Comparison of ENCODE assay signal across 8 cellular contexts in genomic region chr11:65574963-65575567, GRCh38. TPM values are rescaled to one million over a fixed set of nuclear protein-coding genes. Genes with fewer than 3 reads are reported as not detected.
DNase-seq lines count a peak whose midpoint lies in the region; ATAC-seq, FAIRE-seq and TF ChIP-seq lines count a peak whose summit lies in the region.

No MANE protein-coding gene starts in this region.

- H4K20me1 ChIP-seq in BLaER1: peaks cover 69% of the 10 kb centered on the region
- H4K20me1 ChIP-seq in keratinocyte (ENCODE audit: control insufficient read depth, extremely low read depth, insufficient read depth, low read length): peaks cover 8% of the 10 kb centered on the region

- H3K9ac ChIP-seq in BLaER1 (peak overlapping the region; percentile 72), keratinocyte (ENCODE audit: control insufficient read depth, extremely low read depth, insufficient read depth, low read length) (peak overlapping the region; percentile 43)

- peaks cover 59% of the 10 kb centered on the region for H3K4me1 ChIP-seq in BLaER1
- H3K4me1 ChIP-seq in keratinocyte (ENCODE audit: control insufficient read depth, extremely low read depth, insufficient read depth, low read length): peaks cover 55% of the 10 kb centered on the region

- H3K9me1 ChIP-seq in keratinocyte (ENCODE audit: control insufficient read depth, extremely low read depth, insufficient read depth, low read length): no peaks in the 10 kb centered on the region

- no peaks in the 10 kb centered on the region for H3K9me3 Mint-ChIP-seq in activated naive CD8-positive, alpha-beta T cell treated with anti-CD3 and anti-CD28 coated beads, Interleukin-2, amount 50 U/mL, for 24 hours

- no peaks in the 10 kb centered on the region for H3K27me3 ChIP-seq in BLaER1
- H3K27me3 ChIP-seq in keratinocyte (ENCODE audit: control insufficient read depth, extremely low read depth, insufficient read depth, low read length): no peaks in the 10 kb centered on the region

- peak; percentile 69 for DNase-seq in HuH-7.5 (ENCODE audit: low spot score)
- DNase-seq in activated naive CD8-positive, alpha-beta T cell treated with anti-CD3 and anti-CD28 coated beads, Interleukin-2, amount 50 U/mL, for 24 hours: no peak
- DNase-seq in keratinocyte (ENCODE audit: low read depth, low spot score): no peak
- peak in 1 of 49 donors; percentile 53 for DNase-seq in substantia nigra (lab: John Stamatoyannopoulos, UW)
- DNase-seq in stimulated activated CD8-positive, alpha-beta memory T cell treated with anti-CD3 and anti-CD28 coated beads, Interleukin-4, amount 100 ng/mL, for 48 hours: no peak

- H3K4me2 ChIP-seq in BLaER1: peak overlapping the region; percentile 100
- H3K4me2 ChIP-seq in keratinocyte (ENCODE audit: control insufficient read depth, extremely low read depth, insufficient read depth, low read depth, low read length): peak overlapping the region; percentile 63

- H3K9me3 ChIP-seq in BLaER1 (no peaks in the 10 kb centered on the region), keratinocyte (ENCODE audit: control insufficient read depth, low read depth, low read length) (no peaks in the 10 kb centered on the region)

- H3K27ac Mint-ChIP-seq in activated naive CD8-positive, alpha-beta T cell treated with anti-CD3 and anti-CD28 coated beads, Interleukin-2, amount 50 U/mL, for 24 hours: peak overlapping the region; percentile 91

- H3K4me1 Mint-ChIP-seq in activated naive CD8-positive, alpha-beta T cell treated with anti-CD3 and anti-CD28 coated beads, Interleukin-2, amount 50 U/mL, for 24 hours: peaks cover 57% of the 10 kb centered on the region

- dilution Hi-C loops in keratinocyte (cut with MboI; ENCODE audit: extremely low pct_ligation_motif_present, low sequenced_read_pairs): no loop called here

- H2AFZ ChIP-seq in keratinocyte (ENCODE audit: control insufficient read depth, low read length): no peak overlapping the region

- peaks cover 23% of the 10 kb centered on the region for H3K79me2 ChIP-seq in keratinocyte (ENCODE audit: control insufficient read depth, insufficient read depth, low read length)

- H3K4me3 ChIP-seq in BLaER1 (peak overlapping the region; percentile 90), keratinocyte (ENCODE audit: control insufficient read depth in 2 of 3, extremely low read depth in 1 of 3, insufficient read depth in 2 of 3, low read depth in 1 of 3, low read length in 3 of 3) (peak overlapping the region in 1 of 3 experiments; percentile 61)

- peaks cover 20% of the 10 kb centered on the region for H3K36me3 Mint-ChIP-seq in activated naive CD8-positive, alpha-beta T cell treated with anti-CD3 and anti-CD28 coated beads, Interleukin-2, amount 50 U/mL, for 24 hours (ENCODE audit: low read depth)

- no peaks in the 10 kb centered on the region for H3K27me3 Mint-ChIP-seq in activated naive CD8-positive, alpha-beta T cell treated with anti-CD3 and anti-CD28 coated beads, Interleukin-2, amount 50 U/mL, for 24 hours

- FAIRE-seq in keratinocyte (lab: Jason Lieb, UNC): no peak

- H3K4me3 Mint-ChIP-seq in activated naive CD8-positive, alpha-beta T cell treated with anti-CD3 and anti-CD28 coated beads, Interleukin-2, amount 50 U/mL, for 24 hours: peak overlapping the region; percentile 86

- H3K36me3 ChIP-seq in BLaER1: peaks cover 24% of the 10 kb centered on the region
- peaks cover under 1 to 5% of the 10 kb centered on the region in 2 experiments for H3K36me3 ChIP-seq in keratinocyte (ENCODE audit: control insufficient read depth in 2 of 2, extremely low read depth in 1 of 2, insufficient read depth in 2 of 2, low read length in 2 of 2)

- no peak for ATAC-seq in activated naive CD8-positive, alpha-beta T cell treated with anti-CD3 and anti-CD28 coated beads, Interleukin-2, amount 50 U/mL, for 24 hours
- ATAC-seq in GM19455 (IDR thresholded peaks at IDR 0.05; ENCODE audit: unreplicated experiment) (no peak), GM18873 (IDR thresholded peaks at IDR 0.05; ENCODE audit: low FRiP score, unreplicated experiment) (no peak)

- peak overlapping the region; percentile 79 for H3K27ac ChIP-seq in BLaER1
- H3K27ac ChIP-seq in keratinocyte (ENCODE audit: control insufficient read depth, insufficient read depth, low read length): peak overlapping the region; percentile 47
- peak overlapping the region; percentile 70 for H3K27ac ChIP-seq in substantia nigra (ENCODE audit: low read depth, low read length, poor library complexity, severe bottlenecking)

- TF ChIP-seq CTCF in keratinocyte (optimal IDR thresholded peaks at IDR 0.05 in 1 of 3, IDR thresholded peaks at IDR 0.05 in 1 of 3, conservative IDR thresholded peaks at IDR 0.05 in 1 of 3; ENCODE audit: extremely low read depth in 1 of 3, insufficient read depth in 2 of 3, low read length in 3 of 3): no peak

RNA-seq across cellular contexts. Expression of gene EHBP1L1, which starts 0.8 kb away (rescaled TPM):
- 8.5 to 14.0 TPM (median 10.4 TPM) in 3 replicates for polyA plus RNA-seq in keratinocyte
- 28.9 TPM for polyA plus RNA-seq in keratinocyte (2011; ENCODE audit: low read depth)
- 5.2 and 16.1 TPM in 2 replicates for polyA plus RNA-seq in keratinocyte (2011; cell fraction: cytosol; rRNA removed)
- polyA plus RNA-seq in keratinocyte (2011; cell fraction: nucleus; rRNA removed): 35.7 and 50.9 TPM in 2 replicates
- 12.7 and 19.8 TPM in 2 replicates for polyA plus RNA-seq in keratinocyte (2012; ENCODE audit: low replicate concordance)
- 9.8 to 25.0 TPM (median 16.6 TPM) in 3 replicates for polyA minus RNA-seq in keratinocyte
- 36.8 TPM for polyA minus RNA-seq in keratinocyte (2011; cell fraction: cytosol; rRNA and poly(A)+ RNA removed)
- polyA minus RNA-seq in keratinocyte (2011; cell fraction: nucleus; rRNA and poly(A)+ RNA removed): 21.4 and 21.5 TPM in 2 replicates

RNA-seq across cellular contexts. Expression of gene FAM89B, which starts 2.7 kb away (rescaled TPM):
- 11.5 to 37.6 TPM (median 13.5 TPM) in 3 replicates for polyA plus RNA-seq in keratinocyte
- 1.3 TPM for polyA plus RNA-seq in keratinocyte (2011; ENCODE audit: low read depth)
- polyA plus RNA-seq in keratinocyte (2011; cell fraction: cytosol; rRNA removed): 18.0 and 37.6 TPM in 2 replicates
- polyA plus RNA-seq in keratinocyte (2011; cell fraction: nucleus; rRNA removed): 8.8 and 17.8 TPM in 2 replicates
- 17.0 and 20.6 TPM in 2 replicates for polyA plus RNA-seq in keratinocyte (2012; ENCODE audit: low replicate concordance)
- 8.9 to 33.5 TPM (median 20.7 TPM) in 3 replicates for polyA minus RNA-seq in keratinocyte
- polyA minus RNA-seq in keratinocyte (2011; cell fraction: cytosol; rRNA and poly(A)+ RNA removed): 30.5 TPM
- polyA minus RNA-seq in keratinocyte (2011; cell fraction: nucleus; rRNA and poly(A)+ RNA removed): 2.1 and 9.4 TPM in 2 replicates

RNA-seq across cellular contexts. Expression of gene ZNRD2, which starts 4.8 kb away (rescaled TPM):
- 33.6 to 48.5 TPM (median 47.5 TPM) in 3 replicates for polyA plus RNA-seq in keratinocyte
- polyA plus RNA-seq in keratinocyte (2011; ENCODE audit: low read depth): 9.1 TPM
- 29.1 and 56.1 TPM in 2 replicates for polyA plus RNA-seq in keratinocyte (2011; cell fraction: cytosol; rRNA removed)
- polyA plus RNA-seq in keratinocyte (2011; cell fraction: nucleus; rRNA removed): 34.2 and 37.8 TPM in 2 replicates
- 47.2 and 82.7 TPM in 2 replicates for polyA plus RNA-seq in keratinocyte (2012; ENCODE audit: low replicate concordance)
- 8.8 to 35.2 TPM (median 10.5 TPM) in 3 replicates for polyA minus RNA-seq in keratinocyte
- polyA minus RNA-seq in keratinocyte (2011; cell fraction: cytosol; rRNA and poly(A)+ RNA removed): 33.8 TPM
- 12.9 and 16.0 TPM in 2 replicates for polyA minus RNA-seq in keratinocyte (2011; cell fraction: nucleus; rRNA and poly(A)+ RNA removed)

RNA-seq across cellular contexts. Expression of gene LTBP3, which starts 16.9 kb away (rescaled TPM):
- 9.1 to 23.0 TPM (median 11.0 TPM) in 3 replicates for polyA plus RNA-seq in keratinocyte
- polyA plus RNA-seq in keratinocyte (2011; ENCODE audit: low read depth): 4.4 TPM
- 6.9 and 16.8 TPM in 2 replicates for polyA plus RNA-seq in keratinocyte (2011; cell fraction: cytosol; rRNA removed)
- polyA plus RNA-seq in keratinocyte (2011; cell fraction: nucleus; rRNA removed): 45.1 and 57.9 TPM in 2 replicates
- polyA plus RNA-seq in keratinocyte (2012; ENCODE audit: low replicate concordance): 8.9 and 26.6 TPM in 2 replicates
- 8.8 to 64.5 TPM (median 10.5 TPM) in 3 replicates for polyA minus RNA-seq in keratinocyte
- 32.8 TPM for polyA minus RNA-seq in keratinocyte (2011; cell fraction: cytosol; rRNA and poly(A)+ RNA removed)
- 30.0 and 30.3 TPM in 2 replicates for polyA minus RNA-seq in keratinocyte (2011; cell fraction: nucleus; rRNA and poly(A)+ RNA removed)

RNA-seq across cellular contexts. Expression of gene KCNK7, which starts 20.5 kb away (rescaled TPM):
- 0.14 to 1.5 TPM (median 0.46 TPM) in 3 replicates for polyA plus RNA-seq in keratinocyte
- polyA plus RNA-seq in keratinocyte (2011; ENCODE audit: low read depth): not detected
- 0.18 and 0.19 TPM in 2 replicates for polyA plus RNA-seq in keratinocyte (2011; cell fraction: cytosol; rRNA removed)
- polyA plus RNA-seq in keratinocyte (2011; cell fraction: nucleus; rRNA removed): 0.34 and 0.51 TPM in 2 replicates
- polyA plus RNA-seq in keratinocyte (2012; ENCODE audit: low replicate concordance): 0.63 and 0.75 TPM in 2 replicates
- 0.26 TPM in 1 of 3 replicates, not detected in the others for polyA minus RNA-seq in keratinocyte
- polyA minus RNA-seq in keratinocyte (2011; cell fraction: cytosol; rRNA and poly(A)+ RNA removed): not detected
- polyA minus RNA-seq in keratinocyte (2011; cell fraction: nucleus; rRNA and poly(A)+ RNA removed): not detected in 2 replicates
